In the genomic region with DNA sequence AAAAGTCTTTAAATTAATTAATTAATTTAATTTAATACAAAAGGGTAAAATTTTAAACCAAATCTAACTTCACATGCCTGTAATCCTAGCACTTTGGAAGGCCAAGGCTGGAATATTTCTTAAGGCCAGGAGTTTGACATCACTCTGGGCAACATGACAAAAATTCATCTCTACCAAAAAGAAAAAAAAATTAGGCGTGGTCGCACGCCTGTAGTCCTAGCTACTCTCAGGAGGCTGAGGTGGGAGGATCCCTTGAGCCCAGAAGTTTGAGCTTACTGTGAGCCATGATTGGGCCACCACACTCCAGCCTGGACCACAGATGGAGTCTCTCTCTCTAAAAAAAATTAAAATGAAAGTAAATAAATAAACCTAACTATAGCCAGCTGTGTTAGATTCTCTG, we compare ENCODE assay signal across 20 cellular contexts. TPM values are rescaled to one million over a fixed set of nuclear protein-coding genes. Genes with fewer than 3 reads are reported as not detected.
DNase-seq lines count a peak whose midpoint lies in the region; ATAC-seq and TF ChIP-seq lines count a peak whose summit lies in the region.
"Had no signal": no experiment of that assay in that cellular context is flagged by ENCODE, and none has a peak within 500 bp of the region (broad histone marks: within the 10 kb centered on the region; RNA-seq: fewer than 3 reads in every experiment).

No MANE protein-coding gene starts in this region.

- H3K27ac ChIP-seq in osteoblast (ENCODE audit: low read depth, low read length): no peak overlapping the region
- H3K27ac ChIP-seq: foreskin keratinocyte, right lobe of liver had no signal

- ATAC-seq in GM18868 (IDR thresholded peaks at IDR 0.05; ENCODE audit: unreplicated experiment) (no peak), GM19397 (IDR thresholded peaks at IDR 0.05; ENCODE audit: unreplicated experiment) (no peak)
- ATAC-seq: foreskin keratinocyte; HepG2; naive thymus-derived CD8-positive, alpha-beta T cell; right lobe of liver had no signal

- in situ Hi-C loops in ACHN (cut with HindIII; ENCODE audit: low pct_ligation_motif_present, low pct_unique_long_range_greater_than_20kb, low sequenced_read_pairs): no loop called here

- H3K27me3 ChIP-seq in osteoblast (ENCODE audit: insufficient read depth, low read length): no peaks in the 10 kb centered on the region
- H3K27me3 ChIP-seq: foreskin keratinocyte, right lobe of liver had no signal

- no peak overlapping the region for H2AFZ ChIP-seq in osteoblast (ENCODE audit: low read length)

- peak; percentile 88 for DNase-seq in AG10803 (ENCODE audit: low read depth)
- DNase-seq in LHCN-M2 (ENCODE audit: low read depth): peak; percentile 43
- DNase-seq in fibroblast of pulmonary artery (ENCODE audit: low read depth): peak; percentile 50
- peak; percentile 23 for DNase-seq in osteoblast (ENCODE audit: insufficient read length, low spot score, missing footprints)
- no peak for DNase-seq in D341Med (ENCODE audit: low spot score)
- no peak for DNase-seq in ACHN
- DNase-seq: CD4-positive, alpha-beta T cell; cerebellar nuclear complex; effector CD4-positive, alpha-beta T cell; foreskin keratinocyte; GF-D8; H7; naive thymus-derived CD8-positive, alpha-beta T cell; NCI-H1436; NCI-H82; right lobe of liver; SHP77 treated with DMSO at 0.1 percent for 48 hours had no signal

- H3K9me3 ChIP-seq in osteoblast (ENCODE audit: low read depth, low read length): no peaks in the 10 kb centered on the region

- no peaks in the 10 kb centered on the region for H3K79me2 ChIP-seq in osteoblast (ENCODE audit: insufficient read depth, low read length)

- no peak for TF ChIP-seq CTCF in AG10803 (conservative IDR thresholded peaks at IDR 0.05; ENCODE audit: low read length)
- TF ChIP-seq CTCF in fibroblast of pulmonary artery (IDR thresholded peaks at IDR 0.05; ENCODE audit: low read length, missing control alignments): no peak
- no peak for TF ChIP-seq CTCF in osteoblast (IDR thresholded peaks at IDR 0.05; ENCODE audit: extremely low read depth, low read depth, low read length)

- H3K4me3 ChIP-seq in AG10803 (ENCODE audit: low read length): no peak overlapping the region
- no peak overlapping the region for H3K4me3 ChIP-seq in fibroblast of pulmonary artery (replicated peaks; ENCODE audit: low read depth, low read length)
- H3K4me3 ChIP-seq in osteoblast (ENCODE audit: insufficient read depth, low read length): no peak overlapping the region
- H3K4me3 ChIP-seq: right lobe of liver had no signal

- no peak overlapping the region for H3K4me2 ChIP-seq in osteoblast (ENCODE audit: insufficient read depth, low read length)

- no peaks in the 10 kb centered on the region for H3K36me3 ChIP-seq in osteoblast (ENCODE audit: insufficient read depth, low read length)
- H3K36me3 ChIP-seq: right lobe of liver had no signal

- H3K4me1 ChIP-seq in osteoblast (ENCODE audit: insufficient read depth, low read length): peaks cover 3% of the 10 kb centered on the region

- H4K20me1 ChIP-seq in osteoblast (ENCODE audit: insufficient read depth, low read length): no peaks in the 10 kb centered on the region

RNA-seq across cellular contexts. Expression of gene ANTXR2, which starts 39.2 kb away (rescaled TPM):
- total RNA-seq in LHCN-M2 (2014; rRNA removed) (204 and 216 TPM in 2 replicates), osteoblast (86.9 and 97.4 TPM in 2 replicates)
- 71.8 TPM for polyA plus RNA-seq in LHCN-M2 (2012)

Comparison
In these comparisons a context has a peak if more than half of its experiments do, and no peak if none do; other contexts are left out.
1. DNase-seq: peak in AG10803 (single experiment), LHCN-M2 (single experiment), fibroblast of pulmonary artery (single experiment) and osteoblast (single experiment); none in D341Med (single experiment) and ACHN (single experiment).